16 cellular contexts compared by ENCODE assay signal in genomic region chr3:186986406-186986805, GRCh38. TPM values are rescaled to one million over a fixed set of nuclear protein-coding genes. Genes with fewer than 3 reads are reported as not detected.
DNase-seq lines count a peak whose midpoint lies in the region; ATAC-seq and TF ChIP-seq lines count a peak whose summit lies in the region.
"Had no signal": no experiment of that assay in that cellular context is flagged by ENCODE, and none has a peak within 500 bp of the region (broad histone marks: within the 10 kb centered on the region; RNA-seq: fewer than 3 reads in every experiment).

No MANE protein-coding gene starts in this region.

- H3K27me3 Mint-ChIP-seq in activated naive CD4-positive, alpha-beta T cell treated with anti-CD3 and anti-CD28 coated beads, Interleukin-2, amount 50 U/mL, for 24 hours: no peaks in the 10 kb centered on the region

- H3K27ac Mint-ChIP-seq in activated naive CD4-positive, alpha-beta T cell treated with anti-CD3 and anti-CD28 coated beads, Interleukin-2, amount 50 U/mL, for 24 hours: peak overlapping the region; percentile 41

- H3K9me2 ChIP-seq in OCI-LY7 (ENCODE audit: insufficient read depth, low read length): no peaks in the 10 kb centered on the region

- H3K4me3 Mint-ChIP-seq in activated naive CD4-positive, alpha-beta T cell treated with anti-CD3 and anti-CD28 coated beads, Interleukin-2, amount 50 U/mL, for 24 hours: no peak overlapping the region
- H3K4me3 Mint-ChIP-seq: neural progenitor cell had no signal

- BruUV-seq in OCI-LY7 (replicated peaks; lab: Mats Ljungman, UMichigan): TSS peak; percentile 29

- H3K4me3 ChIP-seq in OCI-LY7 (ENCODE audit: low read depth, low read length, poor library complexity, severe bottlenecking): peak overlapping the region; percentile 54
- H3K4me3 ChIP-seq in esophagus squamous epithelium: no peak overlapping the region
- H3K4me3 ChIP-seq in subcutaneous abdominal adipose tissue (ENCODE audit: low read depth in 1 of 5, low read length in 5 of 5): no peak overlapping the region
- H3K4me3 ChIP-seq: breast epithelium, neural progenitor cell, smooth muscle cell, thyroid gland had no signal

- intact Hi-C loops in OCI-LY7 (cut with micrococcal nuclease; ENCODE audit: unreplicated experiment) (no loop called here), esophagus squamous epithelium (cut with DNase I) (no loop called here)

- no peak overlapping the region for H3K9ac ChIP-seq in subcutaneous abdominal adipose tissue (ENCODE audit: low read length in 5 of 5)
- H3K9ac ChIP-seq: neural progenitor cell had no signal

- peak overlapping the region; percentile 40; the same call in 1 of the 2 replicates for H2AFZ ChIP-seq in OCI-LY7 (ENCODE audit: low read length)
- H2AFZ ChIP-seq: neural progenitor cell had no signal

- H3K27me3 ChIP-seq in esophagus squamous epithelium: no peaks in the 10 kb centered on the region
- H3K27me3 ChIP-seq in subcutaneous abdominal adipose tissue (ENCODE audit: control insufficient read depth in 5 of 5, insufficient read depth in 4 of 5, low read length in 5 of 5): no peaks in the 10 kb centered on the region
- H3K27me3 ChIP-seq: breast epithelium, neural progenitor cell, thyroid gland had no signal

- no peak for TF ChIP-seq POLR2A in esophagus squamous epithelium (IDR thresholded peaks at IDR 0.05)

- WGBS in esophagus squamous epithelium, 2 donors: 86 to 96% methylated on average over 8 of the region's 8 CpGs

- POLR2A ChIA-PET in OCI-LY7 (lab: Charles Lee): interaction anchor here (0.6 to 1.7 kb wide), 13 partner anchors 10 to 58 kb away, joined by 3 to 13 read pairs (median 4); no protein-coding TSS in a partner anchor
- POLR2A ChIA-PET in HEK293T (lab: Yijun Ruan, JAX): no interaction called here

- H3K9me3 ChIP-seq in OCI-LY7 (ENCODE audit: low read length) (no peaks in the 10 kb centered on the region), esophagus squamous epithelium (no peaks in the 10 kb centered on the region), subcutaneous abdominal adipose tissue (ENCODE audit: control insufficient read depth in 5 of 5, low read length in 5 of 5) (no peaks in the 10 kb centered on the region)
- H3K9me3 ChIP-seq: breast epithelium, thyroid gland had no signal

- CTCF ChIA-PET in OCI-LY7 (lab: Charles Lee; ENCODE audit: unreplicated experiment) (no interaction called here), HEK293T (lab: Yijun Ruan, JAX) (no interaction called here)

- peaks cover 64% of the 10 kb centered on the region for H3K4me1 Mint-ChIP-seq in activated naive CD4-positive, alpha-beta T cell treated with anti-CD3 and anti-CD28 coated beads, Interleukin-2, amount 50 U/mL, for 24 hours
- H3K4me1 Mint-ChIP-seq: neural progenitor cell had no signal

- DNase-seq in activated naive CD4-positive, alpha-beta T cell treated with anti-CD3 and anti-CD28 coated beads, Interleukin-2, amount 50 U/mL, for 16 hours: no peak
- DNase-seq in OCI-LY7 (ENCODE audit: low spot score) (peak; percentile 60), esophagus squamous epithelium (lab: John Stamatoyannopoulos, UW) (no peak), AG08396 (ENCODE audit: low spot score) (no peak), HEK293T (ENCODE audit: extremely low spot score) (no peak)
- DNase-seq: ACHN, DMS153, NCI-H1930, SW 1271, thyroid gland had no signal

- H3K36me3 Mint-ChIP-seq in activated naive CD4-positive, alpha-beta T cell treated with anti-CD3 and anti-CD28 coated beads, Interleukin-2, amount 50 U/mL, for 24 hours: peaks cover 17% of the 10 kb centered on the region

- peak overlapping the region; percentile 98 for H3K27ac ChIP-seq in OCI-LY7 (ENCODE audit: low read depth, low read length, poor library complexity, severe bottlenecking)
- H3K27ac ChIP-seq in esophagus squamous epithelium: peak overlapping the region in 3 of 4 donors; percentile 25 to 53 (median 31)
- H3K27ac ChIP-seq in subcutaneous abdominal adipose tissue (ENCODE audit: low read depth, low read length): peak overlapping the region; percentile 46
- H3K27ac ChIP-seq: breast epithelium, neural progenitor cell had no signal

- H3K36me3 ChIP-seq in OCI-LY7 (ENCODE audit: insufficient read depth, low read length) (peaks cover 52% of the 10 kb centered on the region), esophagus squamous epithelium (no peaks in the 10 kb centered on the region), subcutaneous abdominal adipose tissue (ENCODE audit: control insufficient read depth in 5 of 5, insufficient read depth in 5 of 5, low read length in 5 of 5) (peaks cover 0 to 13% (median 0%) of the 10 kb centered on the region in 5 donors)
- H3K36me3 ChIP-seq: breast epithelium, neural progenitor cell, thyroid gland had no signal

- H3K79me2 ChIP-seq in OCI-LY7 (ENCODE audit: insufficient read depth, low read depth, low read length): peaks cover 48% of the 10 kb centered on the region; the same call in 1 of the 2 replicates

- no peaks in the 10 kb centered on the region for H4K20me1 ChIP-seq in OCI-LY7 (ENCODE audit: insufficient read depth, low read length)

- peak overlapping the region; percentile 91 for H3K4me2 ChIP-seq in OCI-LY7 (ENCODE audit: low read length)
- H3K4me2 ChIP-seq: neural progenitor cell, smooth muscle cell had no signal

- ATAC-seq in HG03378 (IDR thresholded peaks at IDR 0.05; ENCODE audit: unreplicated experiment): no peak

- H3K9me3 Mint-ChIP-seq in activated naive CD4-positive, alpha-beta T cell treated with anti-CD3 and anti-CD28 coated beads, Interleukin-2, amount 50 U/mL, for 24 hours: no peaks in the 10 kb centered on the region
- H3K9me3 Mint-ChIP-seq: neural progenitor cell had no signal

- H3K4me1 ChIP-seq in OCI-LY7 (ENCODE audit: insufficient read depth, low read length, poor library complexity, severe bottlenecking) (peaks cover 81% of the 10 kb centered on the region), esophagus squamous epithelium (peaks cover 0 to 5% (median 2%) of the 10 kb centered on the region in 3 donors), subcutaneous abdominal adipose tissue (ENCODE audit: control insufficient read depth in 5 of 5, insufficient read depth in 5 of 5, low read length in 5 of 5) (peaks cover 0 to 14% (median 10%) of the 10 kb centered on the region in 5 donors)
- H3K4me1 ChIP-seq: breast epithelium, neural progenitor cell had no signal

- no peak for TF ChIP-seq CTCF in OCI-LY7 (conservative IDR thresholded peaks at IDR 0.05; ENCODE audit: low read length)
- TF ChIP-seq CTCF in esophagus squamous epithelium (IDR thresholded peaks at IDR 0.05): no peak

TF ChIP-seq in HEK293T, 16 proteins besides CTCF, POLR2A, EP300 and RAD21:
- no peak for TF ChIP-seq LEF1 (IDR thresholded peaks at IDR 0.05; ENCODE audit: borderline replicate concordance)
- no peak for TF ChIP-seq SP1 (IDR thresholded peaks at IDR 0.05)
- TF ChIP-seq ARNT (IDR thresholded peaks at IDR 0.05): no peak
- no peak for TF ChIP-seq CTBP1 (IDR thresholded peaks at IDR 0.05; ENCODE audit: borderline replicate concordance)
- no peak for TF ChIP-seq TARDBP (IDR thresholded peaks at IDR 0.05)
- TF ChIP-seq NFRKB (IDR thresholded peaks at IDR 0.05): no peak
- no peak for TF ChIP-seq FOXA1 (IDR thresholded peaks at IDR 0.05)
- TF ChIP-seq FOXM1 (IDR thresholded peaks at IDR 0.05; ENCODE audit: borderline replicate concordance): no peak
- TF ChIP-seq HDGF (IDR thresholded peaks at IDR 0.05; ENCODE audit: borderline replicate concordance): no peak
- TF ChIP-seq ELF4 (IDR thresholded peaks at IDR 0.05): no peak
- TF ChIP-seq BHLHE40 (IDR thresholded peaks at IDR 0.05; ENCODE audit: borderline replicate concordance): no peak
- no peak for TF ChIP-seq SUZ12 (IDR thresholded peaks at IDR 0.05)
- TF ChIP-seq PKNOX1 (IDR thresholded peaks at IDR 0.05): no peak
- TF ChIP-seq FOXK2 (IDR thresholded peaks at IDR 0.05): no peak
TF ChIP-seq in HEK293T: peak in this region for 0.

RNA-seq across cellular contexts. Expression of gene ST6GAL1, which starts 56.1 kb away (rescaled TPM):
- 173 and 192 TPM in 2 replicates for total RNA-seq in OCI-LY7 (2014; rRNA removed; shearing (Covaris generic))
- 373 and 375 TPM in 2 replicates for total RNA-seq in OCI-LY7 (2022)
- total RNA-seq in esophagus squamous epithelium: 10 to 100 TPM in 2 of 4 donors, 1 to 10 TPM in 2; 6.0 to 44.2 (median 15.2) TPM

Comparison
In these comparisons a context has a peak if more than half of its experiments do, and no peak if none do; other contexts are left out.
1. H3K27ac ChIP-seq: peak in every context shown above with its lines; median percentile 98 in OCI-LY7; 46 in subcutaneous abdominal adipose tissue; 31 in esophagus squamous epithelium.